Comparison of ENCODE assay signal across 22 cellular contexts in genomic region chr17:45745843-45746494, GRCh38. TPM values are rescaled to one million over a fixed set of nuclear protein-coding genes. Genes with fewer than 3 reads are reported as not detected.
"Had no signal": no experiment of that assay in that cellular context is flagged by ENCODE, and none has a peak within 500 bp of the region (broad histone marks: within the 10 kb centered on the region; RNA-seq: fewer than 3 reads in every experiment).

No MANE protein-coding gene starts in this region.

- H3K27ac ChIP-seq: epithelial cell of prostate, left lung, testis, upper lobe of left lung had no signal

- H3K9me3 ChIP-seq: left lung, testis, upper lobe of left lung had no signal

- H3K4me1 ChIP-seq: left lung, testis, upper lobe of left lung had no signal

- H3K36me3 ChIP-seq: left lung, upper lobe of left lung had no signal

- DNase-seq: activated B cell treated with CpG ODN at 0.5 μM for 24 hours; activated CD4-positive, alpha-beta T cell treated with anti-CD3 and anti-CD28 coated beads, Interleukin-2, amount 10 ng/mL, durations not matched to agents 24 days and 14 days; activated CD8-positive, alpha-beta memory T cell treated with anti-CD3 and anti-CD28 coated beads, Interleukin-2, amount 50 U/mL, for 48 hours; activated CD8-positive, alpha-beta T cell treated with anti-CD3 and anti-CD28 coated beads, Interleukin-2, amount 10 ng/mL, durations not matched to agents 7 days and 5 days; activated gamma-delta T cell; activated T-cell treated with anti-CD3 and anti-CD28 coated beads, Interleukin-2, amount 50 U/mL, for 72 hours; cerebellar nuclear complex; effector memory CD8-positive, alpha-beta T cell; head of caudate nucleus; islet precursor cell; left lung; natural killer cell; nucleus accumbens; posterior cingulate gyrus; small intestine; stimulated activated naive CD8-positive, alpha-beta T cell treated with anti-CD3 and anti-CD28 coated beads, Interleukin-15, amount 100 ng/mL, for 72 hours; testis had no signal

- H3K4me3 ChIP-seq: left lung, testis, upper lobe of left lung had no signal

- H3K27me3 ChIP-seq: testis, upper lobe of left lung had no signal

- ATAC-seq: activated CD8-positive, alpha-beta T cell treated with anti-CD3 and anti-CD28 coated beads, Interleukin-2, amount 10 ng/mL, durations not matched to agents 7 days and 5 days; activated naive CD4-positive, alpha-beta T cell treated with anti-CD3 and anti-CD28 coated beads, Interleukin-2, amount 50 U/mL, for 72 hours; activated T-cell treated with anti-CD3 and anti-CD28 coated beads, Interleukin-2, amount 50 U/mL, for 72 hours; effector memory CD8-positive, alpha-beta T cell; left lung; natural killer cell; stimulated activated naive CD8-positive, alpha-beta T cell treated with anti-CD3 and anti-CD28 coated beads, Interleukin-15, amount 100 ng/mL, for 72 hours had no signal

RNA-seq across cellular contexts. Expression of gene CRHR1, which starts 38.2 kb away (rescaled TPM):
- total RNA-seq: activated B cell treated with CpG ODN at 0.5 μM for 24 hours; activated CD4-positive, alpha-beta T cell treated with anti-CD3 and anti-CD28 coated beads, Interleukin-2, amount 10 ng/mL, durations not matched to agents 24 days and 14 days; activated CD8-positive, alpha-beta T cell treated with anti-CD3 and anti-CD28 coated beads, Interleukin-2, amount 10 ng/mL, durations not matched to agents 7 days and 5 days; activated T-cell treated with anti-CD3 and anti-CD28 coated beads, Interleukin-2, amount 50 U/mL, for 72 hours; fibroblast of lung; left lung; mucosa of gallbladder; natural killer cell; upper lobe of left lung had no signal
- polyA plus RNA-seq: fibroblast of lung had no signal
